Comparison of ENCODE assay signal across 7 cellular contexts in genomic region chrX:113988315-113988935, GRCh38.
DNase-seq lines count a peak whose midpoint lies in the region; ATAC-seq, FAIRE-seq and TF ChIP-seq lines count a peak whose summit lies in the region.
"Not testable (repeated sequence)": the region's sequence is repeated elsewhere in the genome, so short reads cannot be mapped to it uniquely, and the experiment has no call there.

No MANE protein-coding gene starts in this region.

- H3K27me3 Mint-ChIP-seq in progenitor cell of endocrine pancreas = not testable (repeated sequence)

- not testable (repeated sequence) for H4K8ac ChIP-seq in H1 (ENCODE audit: extremely low read depth, insufficient read depth, low read length); mesendoderm (ENCODE audit: low read depth, low read length)

- H3K9me3 ChIP-seq in ES-I3 (ENCODE audit: control insufficient read depth, insufficient read depth, low read length) = peaks cover 30% of the 10 kb centered on the region
- not testable (repeated sequence) for H3K9me3 ChIP-seq in HCT116 (ENCODE audit: control insufficient read depth in 1 of 2, insufficient read depth in 1 of 2, low read depth in 1 of 2, low read length in 2 of 2); HUES64 (ENCODE audit: insufficient read depth, low read depth, low read length); H1 (ENCODE audit: insufficient read depth in 2 of 2, low read depth in 1 of 2, low read length in 1 of 2); iPS-15b (ENCODE audit: control insufficient read depth, insufficient read depth, low read length)

- not testable (repeated sequence) for H3K79me1 ChIP-seq in H1 (ENCODE audit: low read depth, low read length); mesendoderm (ENCODE audit: low read length)

- CTCF ChIA-PET in HCT116 (lab: Charles Lee); H1 (lab: Charles Lee; ENCODE audit: partially characterized antibody): not testable (repeated sequence)

- not testable (repeated sequence) for ATAC-seq in HCT116

- not testable (repeated sequence) for H3K36me3 Mint-ChIP-seq in progenitor cell of endocrine pancreas (ENCODE audit: insufficient read depth)

- 0 out of 2 replicates have a peak overlapping the region, but pooled peaks have one; percentile 19 for H3K4me2 ChIP-seq in HCT116 (ENCODE audit: low read length)
- peak overlapping the region in 1 of 2 experiments; percentile 67; a peak in 1 of 4 replicates for H3K4me2 ChIP-seq in H1 (ENCODE audit: insufficient read depth in 1 of 2, low read depth in 2 of 2, low read length in 2 of 2)
- H3K4me2 ChIP-seq in mesendoderm (ENCODE audit: low read length) = not testable (repeated sequence)

- H4K5ac ChIP-seq in H1 (ENCODE audit: insufficient read length, low read depth, low read length); mesendoderm (ENCODE audit: low read length): not testable (repeated sequence)

- peak overlapping the region; percentile 1; the same call in 1 of the 2 replicates for H3K9ac ChIP-seq in ES-I3 (ENCODE audit: low read depth, low read length)
- H3K9ac ChIP-seq in HCT116 (ENCODE audit: low read length); H1 (replicated peaks in 1 of 4; ENCODE audit: extremely low read depth in 1 of 4, low read depth in 3 of 4, low read length in 3 of 4); mesendoderm (ENCODE audit: low read length): not testable (repeated sequence)
- peak overlapping the region; percentile 30; the same call in 1 of the 2 replicates for H3K9ac ChIP-seq in HUES64 (ENCODE audit: low read depth, low read length)
- peak overlapping the region; percentile 13 for H3K9ac ChIP-seq in iPS-15b (ENCODE audit: low read depth, low read length)

- not testable (repeated sequence) for H2BK120ac ChIP-seq in H1 (replicated peaks; ENCODE audit: low read depth, low read length); mesendoderm (ENCODE audit: low read depth, low read length)

- RAD21 ChIA-PET in HCT116 (lab: Charles Lee; ENCODE audit: low non-redundant PET in 1 of 2, low total read pairs in 2 of 2, uncharacterized antibody in 2 of 2, unreplicated experiment in 2 of 2) = not testable (repeated sequence)

- H3K4me1 Mint-ChIP-seq in progenitor cell of endocrine pancreas (ENCODE audit: low read depth) = peaks cover 16% of the 10 kb centered on the region

- not testable (repeated sequence) for H3K23me2 ChIP-seq in H1 (ENCODE audit: low read depth, low read length)

- intact Hi-C loops in HCT116 (cut with micrococcal nuclease) = not testable (repeated sequence)

- not testable (repeated sequence) for H3K4me3 Mint-ChIP-seq in progenitor cell of endocrine pancreas (ENCODE audit: low read depth)

- BruUV-seq in HCT116 (replicated peaks; lab: Mats Ljungman, UMichigan) = not testable (repeated sequence)

- not testable (repeated sequence) for TF ChIP-seq POLR2A in HCT116 (IDR thresholded peaks at IDR 0.05; ENCODE audit: borderline replicate concordance, extremely low read depth, insufficient read depth, insufficient read length); H1 (IDR thresholded peaks at IDR 0.05; ENCODE audit: control extremely low read depth in 1 of 2, low read depth in 2 of 2, low read length in 2 of 2)

- not testable (repeated sequence) for H3K79me2 ChIP-seq in HCT116 (ENCODE audit: insufficient read depth, low read length); mesendoderm (ENCODE audit: control insufficient read depth, insufficient read depth, low read length)
- H3K79me2 ChIP-seq in H1 (ENCODE audit: control insufficient read depth in 1 of 2, insufficient read depth in 2 of 2, low read length in 2 of 2) = peaks cover 0 to 54% of the 10 kb centered on the region in 2 experiments; a peak in 2 of 4 replicates

- TF ChIP-seq CTCF in HCT116 (IDR thresholded peaks at IDR 0.05 in 2 of 3, conservative IDR thresholded peaks at IDR 0.05 in 1 of 3; ENCODE audit: borderline replicate concordance in 1 of 3, insufficient read depth in 1 of 3, low read depth in 2 of 3, low read length in 2 of 3); H1 (IDR thresholded peaks at IDR 0.05; ENCODE audit: control extremely low read depth in 1 of 3, insufficient read depth in 1 of 3, low read depth in 1 of 3, low read length in 3 of 3); progenitor cell of endocrine pancreas (IDR thresholded peaks at IDR 0.05; ENCODE audit: unreplicated experiment): not testable (repeated sequence)

- H3K4ac ChIP-seq in H1 (replicated peaks; ENCODE audit: insufficient read length, low read depth, low read length); mesendoderm (ENCODE audit: low read depth, low read length): not testable (repeated sequence)

- not testable (repeated sequence) for H2BK20ac ChIP-seq in H1 (ENCODE audit: low read length)

- H2AK5ac ChIP-seq in H1 (ENCODE audit: low read depth, low read length); mesendoderm (ENCODE audit: low read length): not testable (repeated sequence)

- not testable (repeated sequence) for H3K9me2 ChIP-seq in HCT116 (ENCODE audit: insufficient read depth)

- not testable (repeated sequence) for H3K27me3 ChIP-seq in HCT116 (ENCODE audit: insufficient read depth, low read length); HUES64 (ENCODE audit: insufficient read depth, low read length); H1 (replicated peaks in 1 of 4; ENCODE audit: control insufficient read depth in 3 of 4, extremely low read depth in 1 of 4, insufficient read depth in 3 of 4, low read length in 3 of 4); iPS-15b (ENCODE audit: control insufficient read depth, insufficient read depth, low read length); mesendoderm (ENCODE audit: insufficient read depth, low read length, poor library complexity)

- 40% methylated on average over 10 of the region's 10 CpGs for WGBS in HUES64
- 60% methylated on average over 6 of the region's 10 CpGs; no CpG with 5 or more reads in 1 of the 2 experiments for WGBS in H1 (ENCODE audit: extremely low coverage in 1 of 2, insufficient coverage in 1 of 2, insufficient read length in 1 of 2, insufficient replicate concordance in 2 of 2, low coverage in 1 of 2, low lambda C conversion rate in 2 of 2, missing lambda C conversion rate in 1 of 2), 2 experiments
- WGBS in mesendoderm (ENCODE audit: extremely low coverage, insufficient coverage, low lambda C conversion rate) = no CpG with 5 or more reads among the region's 10 CpGs

- H3K27ac ChIP-seq in HCT116 (ENCODE audit: low read depth, low read length); H1 (ENCODE audit: low read depth, low read length); mesendoderm (ENCODE audit: low read depth, low read length): not testable (repeated sequence)
- H3K27ac ChIP-seq in HUES64 (ENCODE audit: low read depth, low read length) = peak overlapping the region; percentile 87

- H4K20me1 ChIP-seq in HCT116 (ENCODE audit: insufficient read depth); H1 (replicated peaks in 1 of 2; ENCODE audit: control insufficient read depth in 1 of 2, insufficient read depth in 2 of 2, low read length in 2 of 2): not testable (repeated sequence)

- H3K27ac Mint-ChIP-seq in progenitor cell of endocrine pancreas = peak overlapping the region; percentile 62

- not testable (repeated sequence) for H2BK12ac ChIP-seq in H1 (ENCODE audit: low read depth, low read length)

- FAIRE-seq in H1 (lab: Jason Lieb, UNC) = peak; percentile 97

- TF ChIP-seq RAD21 in HCT116 (IDR thresholded peaks at IDR 0.05; ENCODE audit: low read depth); H1 (IDR thresholded peaks at IDR 0.05 in 1 of 2, conservative IDR thresholded peaks at IDR 0.05 in 1 of 2; ENCODE audit: low read depth in 2 of 2, low read length in 2 of 2): not testable (repeated sequence)

- H3K4me1 ChIP-seq in ES-I3 (ENCODE audit: insufficient read depth, low read length) (peaks cover 15% of the 10 kb centered on the region), HUES64 (ENCODE audit: insufficient read depth, low read length) (peaks cover 21% of the 10 kb centered on the region; the same call in 1 of the 2 replicates), iPS-15b (ENCODE audit: control insufficient read depth, insufficient read depth, low read length) (peaks cover 17% of the 10 kb centered on the region)
- not testable (repeated sequence) for H3K4me1 ChIP-seq in HCT116 (ENCODE audit: control insufficient read depth in 1 of 2, insufficient read depth in 2 of 2, low read length in 2 of 2); H1 (replicated peaks in 1 of 4; ENCODE audit: control insufficient read depth in 3 of 4, insufficient read depth in 4 of 4, low read length in 3 of 4); mesendoderm (ENCODE audit: control insufficient read depth, low read depth, low read length)

- H2BK15ac ChIP-seq in H1 (ENCODE audit: low read length); mesendoderm (replicated peaks; ENCODE audit: low read depth): not testable (repeated sequence)

- H3K9me3 Mint-ChIP-seq in progenitor cell of endocrine pancreas (ENCODE audit: low read depth) = not testable (repeated sequence)

- H3K56ac ChIP-seq in H1 (replicated peaks; ENCODE audit: insufficient read length, low read depth, low read length); mesendoderm (ENCODE audit: low read length): not testable (repeated sequence)

- not testable (repeated sequence) for TF ChIP-seq EP300 in H1 (IDR thresholded peaks at IDR 0.05; ENCODE audit: borderline replicate concordance in 1 of 2, low read depth in 2 of 2, low read length in 2 of 2)

- not testable (repeated sequence) for DNase-seq in HCT116 (ENCODE audit: low read depth, low spot score); H1 (ENCODE audit: low read depth in 1 of 2, low spot score in 2 of 2); progenitor cell of endocrine pancreas (ENCODE audit: low spot score, unreplicated experiment)
- DNase-seq in mesendoderm = peak; percentile 64

- not testable (repeated sequence) for H3K23ac ChIP-seq in H1 (ENCODE audit: insufficient read length); mesendoderm (ENCODE audit: low read length)

- not testable (repeated sequence) for H3K14ac ChIP-seq in H1 (ENCODE audit: insufficient read length)

- not testable (repeated sequence) for H4K91ac ChIP-seq in H1 (replicated peaks; ENCODE audit: insufficient read length, low read length)

- peaks cover 51% of the 10 kb centered on the region for H3K36me3 ChIP-seq in ES-I3 (ENCODE audit: insufficient read depth, low read length)
- not testable (repeated sequence) for H3K36me3 ChIP-seq in HCT116 (ENCODE audit: control insufficient read depth in 1 of 2, insufficient read depth in 2 of 2, low read length in 2 of 2); mesendoderm (ENCODE audit: control insufficient read depth, insufficient read depth, low read length)
- H3K36me3 ChIP-seq in HUES64 (ENCODE audit: insufficient read depth, low read length) = peaks cover 27% of the 10 kb centered on the region; the same call in 1 of the 2 replicates
- peaks cover 2 to 43% (median 15%) of the 10 kb centered on the region in 4 experiments; a peak in 6 of 8 replicates for H3K36me3 ChIP-seq in H1 (ENCODE audit: control insufficient read depth in 2 of 4, insufficient read depth in 4 of 4, low read length in 3 of 4)
- H3K36me3 ChIP-seq in iPS-15b (ENCODE audit: control insufficient read depth, insufficient read depth, low read length) = peaks cover 22% of the 10 kb centered on the region

- POLR2A ChIA-PET in HCT116 (lab: Charles Lee) = not testable (repeated sequence)
- POLR2A ChIA-PET in H1 (lab: Charles Lee; ENCODE audit: partially characterized antibody) = interaction anchor here (1.2 to 1.9 kb wide), 8 partner anchors 11 to 59 kb away, joined by 3 to 11 read pairs (median 6); no protein-coding TSS in a partner anchor

- not testable (repeated sequence) for H3K4me3 ChIP-seq in HCT116 (replicated peaks in 1 of 2; ENCODE audit: low read depth in 1 of 2, low read length in 2 of 2); HUES64 (ENCODE audit: low read length); H1 (ENCODE audit: extremely low read depth in 1 of 4, insufficient read depth in 2 of 4, low read depth in 3 of 4, low read length in 4 of 4); mesendoderm (ENCODE audit: low read length)
- peak overlapping the region; percentile 6 for H3K4me3 ChIP-seq in iPS-15b (ENCODE audit: low read depth, low read length)

- not testable (repeated sequence) for H2AFZ ChIP-seq in HCT116 (ENCODE audit: low read depth, low read length, poor library complexity, severe bottlenecking); H1 (ENCODE audit: low read length)

- not testable (repeated sequence) for H3K18ac ChIP-seq in H1 (ENCODE audit: extremely low read depth, low read length); mesendoderm (ENCODE audit: low read length)

- not testable (repeated sequence) for H2BK5ac ChIP-seq in H1 (ENCODE audit: low read depth, low read length); mesendoderm (ENCODE audit: low read length)
